Comparison of ENCODE assay signal across 13 cellular contexts in genomic region chr9:27441741-27442070, GRCh38.
A peak's percentile ranks its signal among the peaks of the same experiment; 100 is the strongest.
DNase-seq lines count a peak whose midpoint lies in the region; ATAC-seq, FAIRE-seq and TF ChIP-seq lines count a peak whose summit lies in the region.
"Had no signal": no experiment of that assay in that cellular context is flagged by ENCODE, and none has a peak within 500 bp of the region (broad histone marks: within the 10 kb centered on the region; RNA-seq: fewer than 3 reads in every experiment).

No MANE protein-coding gene starts in this region.

- ATAC-seq in GM19463 (IDR thresholded peaks at IDR 0.05; ENCODE audit: unreplicated experiment) (peak; percentile 94), HG02973 (IDR thresholded peaks at IDR 0.05; ENCODE audit: unreplicated experiment) (peak; percentile 97), RWPE2 (ENCODE audit: low read depth) (no peak; the same call in 2 of the 3 replicates)
- ATAC-seq: lower lobe of right lung, right cardiac atrium had no signal

- H3K9me3 ChIP-seq in RWPE2 (ENCODE audit: severe bottlenecking) (no peaks in the 10 kb centered on the region), A673 (ENCODE audit: low read depth, low read length, poor library complexity, severe bottlenecking) (no peaks in the 10 kb centered on the region)
- H3K9me3 ChIP-seq: lower lobe of right lung had no signal

- no TSS peak for BruUV-seq in A673 (replicated peaks; lab: Mats Ljungman, UMichigan)

- TF ChIP-seq CTCF in RWPE2 (IDR thresholded peaks at IDR 0.05; ENCODE audit: poor library complexity, severe bottlenecking) (no peak), A673 (conservative IDR thresholded peaks at IDR 0.05; ENCODE audit: low read depth, low read length) (no peak)

- H3K27me3 ChIP-seq in RWPE2 (ENCODE audit: insufficient read depth, poor library complexity, severe bottlenecking) (no peaks in the 10 kb centered on the region), A673 (replicated peaks; ENCODE audit: insufficient read depth, low read depth, low read length, poor library complexity) (no peaks in the 10 kb centered on the region)

- H3K4me3 ChIP-seq in RWPE2 (ENCODE audit: severe bottlenecking) (no peak overlapping the region), A673 (ENCODE audit: low read depth, low read length, poor library complexity, severe bottlenecking) (no peak overlapping the region)
- H3K4me3 ChIP-seq: lower lobe of right lung had no signal

- intact Hi-C loops in A673 (cut with micrococcal nuclease; ENCODE audit: unreplicated experiment), result no loop called here

- H3K4me1 ChIP-seq in RWPE2 (ENCODE audit: insufficient read depth, poor library complexity, severe bottlenecking) (peaks cover 45% of the 10 kb centered on the region), A673 (ENCODE audit: insufficient read depth, low read length, poor library complexity, severe bottlenecking) (no peaks in the 10 kb centered on the region)

- peaks cover 3% of the 10 kb centered on the region; the same call in 1 of the 2 replicates for H3K36me3 ChIP-seq in RWPE2 (ENCODE audit: low read depth)
- H3K36me3 ChIP-seq in A673 (ENCODE audit: insufficient read depth, low read length, poor library complexity, severe bottlenecking), result no peaks in the 10 kb centered on the region
- H3K36me3 ChIP-seq: lower lobe of right lung had no signal

- CTCF ChIA-PET in A673 (lab: Charles Lee), result no interaction called here

- DNase-seq in GM18507 (ENCODE audit: extremely low spot score, insufficient read length, low read depth) (no peak), RWPE2 (ENCODE audit: low spot score) (no peak), A673 (ENCODE audit: low spot score) (no peak), C1 segment of cervical spinal cord (lab: John Stamatoyannopoulos, UW) (no peak), RCC 7860 (ENCODE audit: low spot score) (no peak), NCI-H446 (lab: John Stamatoyannopoulos, UW) (no peak)
- DNase-seq: activated CD8-positive, alpha-beta memory T cell treated with anti-CD3 and anti-CD28 coated beads, Interleukin-2, amount 50 U/mL, for 4 hours; CD4-positive, alpha-beta T cell; lower lobe of right lung; NCI-H526; right cardiac atrium had no signal

- H3K27ac ChIP-seq in RWPE2 (ENCODE audit: poor library complexity, severe bottlenecking) (peak overlapping the region; percentile 50), A673 (ENCODE audit: low read depth, low read length, poor library complexity, severe bottlenecking) (no peak overlapping the region)
- H3K27ac ChIP-seq: lower lobe of right lung had no signal

- POLR2A ChIA-PET in A673 (lab: Charles Lee; ENCODE audit: low non-redundant PET), result no interaction called here

- FAIRE-seq in GM18507 (lab: Jason Lieb, UNC) (peak; percentile 49), RCC 7860 (lab: Jason Lieb, UNC) (no peak)
